In genomic region chr6:11462742-11463414, GRCh38 we compare ENCODE assay signal across 25 cellular contexts.
DNase-seq lines count a peak whose midpoint lies in the region; ATAC-seq, FAIRE-seq and TF ChIP-seq lines count a peak whose summit lies in the region.
"Had no signal": no experiment of that assay in that cellular context is flagged by ENCODE, and none has a peak within 500 bp of the region (broad histone marks: within the 10 kb centered on the region; RNA-seq: fewer than 3 reads in every experiment).

No MANE protein-coding gene starts in this region.

- H3K4me1 ChIP-seq in endodermal cell (ENCODE audit: control insufficient read depth, insufficient read depth, low read length) = no peaks in the 10 kb centered on the region

- no peak for FAIRE-seq in GM12891 (lab: Jason Lieb, UNC)

- TF ChIP-seq CTCF in endodermal cell (conservative IDR thresholded peaks at IDR 0.05) = no peak

- WGBS in endodermal cell (ENCODE audit: insufficient coverage in 1 of 2, insufficient read length in 1 of 2), 2 experiments = 61 to 76% methylated on average over 6 to 11 of the region's 11 CpGs

- H3K9ac ChIP-seq in endodermal cell (ENCODE audit: extremely low read depth, low read length, poor library complexity, severe bottlenecking) = no peak overlapping the region

- H3K36me3 Mint-ChIP-seq in endodermal cell (ENCODE audit: low read depth) (no peaks in the 10 kb centered on the region), naive B cell (no peaks in the 10 kb centered on the region)
- H3K36me3 Mint-ChIP-seq: stimulated activated memory B cell treated with anti-CD40 and anti-IgM and Interleukin-4, amounts not matched to agents 10 μg/mL and 1 μg/mL and 100 μg/mL, for 72 hours had no signal

- TF ChIP-seq POLR2A in GM12891 (IDR thresholded peaks at IDR 0.05; ENCODE audit: low read depth, low read length) = no peak

- H3K9me3 Mint-ChIP-seq in endodermal cell (no peaks in the 10 kb centered on the region), naive B cell (peaks cover 0 to 5% (median 0%) of the 10 kb centered on the region in 7 donors)
- H3K9me3 Mint-ChIP-seq: activated T-helper 2 cell treated with anti-CD3 and anti-CD28 coated beads, Interferon-gamma antibody, Interleukin-2, Interleukin-4, amounts not matched to agents 10 μg/mL and 5 μg/mL and 100 μg/mL, durations not matched to agents 14 hours and 24 hours and 36 hours; CD4-positive, alpha-beta T cell; stimulated activated memory B cell treated with anti-CD40 and anti-IgM and Interleukin-4, amounts not matched to agents 10 μg/mL and 1 μg/mL and 100 μg/mL, for 72 hours had no signal

- no peak overlapping the region for H3K4me3 ChIP-seq in endodermal cell (ENCODE audit: low read length)
- H3K4me3 ChIP-seq: cardiac muscle cell, SJSA1, thoracic aorta had no signal

- H3K9me3 ChIP-seq in endodermal cell (ENCODE audit: control insufficient read depth, low read length) = no peaks in the 10 kb centered on the region
- H3K9me3 ChIP-seq: SJSA1, thoracic aorta had no signal

- H3K4me3 Mint-ChIP-seq in endodermal cell = no peak overlapping the region
- peak overlapping the region in 4 of 8 donors; percentile 2 to 48 (median 16) for H3K4me3 Mint-ChIP-seq in naive B cell
- H3K4me3 Mint-ChIP-seq: CD4-positive, alpha-beta T cell; stimulated activated memory B cell treated with anti-CD40 and anti-IgM and Interleukin-4, amounts not matched to agents 10 μg/mL and 1 μg/mL and 100 μg/mL, for 72 hours had no signal

- DNase-seq in GM12891 (ENCODE audit: insufficient read length, low spot score) = no peak
- peak; percentile 38 for DNase-seq in SIG-M5 (lab: John Stamatoyannopoulos, UW)
- DNase-seq in endodermal cell = no peak
- DNase-seq in naive B cell = no peak
- no peak for DNase-seq in NCI-H1417 treated with DMSO at 0.1 percent for 48 hours (lab: John Stamatoyannopoulos, UW)
- DNase-seq in NCI-H2196 treated with DMSO at 0.1 percent for 48 hours (lab: John Stamatoyannopoulos, UW; ENCODE audit: unreplicated experiment) = no peak
- DNase-seq in activated naive CD4-positive, alpha-beta T cell treated with Interleukin-2 at 50 U/mL for 16 hours = no peak
- no peak for DNase-seq in stimulated activated CD4-positive, alpha-beta T cell treated with anti-CD3 and anti-CD28 coated beads, Interleukin-4, amount 100 ng/mL, for 4 hours
- DNase-seq: ACHN; activated CD4-positive, alpha-beta T cell treated with anti-CD3 and anti-CD28 coated beads for 48 hours; CD4-positive, alpha-beta T cell; erythroblast; KG1; left colon; NCI-H1105; NCI-H2081 treated with DMSO at 0.1 percent for 48 hours; NCI-H524; PC-3; stimulated activated CD4-positive, alpha-beta T cell treated with anti-CD3 and anti-CD28 coated beads, Interleukin-15, amount 100 ng/mL, for 24 hours; T1000 had no signal

- H3K27ac Mint-ChIP-seq in endodermal cell (peak overlapping the region; percentile 50), naive B cell (peak overlapping the region in 4 of 6 donors; percentile 21 to 88 (median 68))
- H3K27ac Mint-ChIP-seq: activated T-helper 2 cell treated with anti-CD3 and anti-CD28 coated beads, Interferon-gamma antibody, Interleukin-2, Interleukin-4, amounts not matched to agents 10 μg/mL and 5 μg/mL and 100 μg/mL, durations not matched to agents 14 hours and 24 hours and 36 hours; CD4-positive, alpha-beta T cell had no signal

- no peaks in the 10 kb centered on the region for H3K4me1 Mint-ChIP-seq in endodermal cell
- peaks cover 53 to 82% (median 67%) of the 10 kb centered on the region in 3 donors for H3K4me1 Mint-ChIP-seq in naive B cell

- ATAC-seq in naive B cell (ENCODE audit: low read depth in 2 of 2) = no peak
- ATAC-seq: left colon; PC-3; stimulated activated memory B cell treated with anti-CD40 and anti-IgM and Interleukin-4, amounts not matched to agents 10 μg/mL and 1 μg/mL and 100 μg/mL, for 72 hours had no signal

- no peaks in the 10 kb centered on the region for H3K27me3 ChIP-seq in endodermal cell (ENCODE audit: control insufficient read depth, insufficient read depth, low read length, poor library complexity, severe bottlenecking)
- H3K27me3 ChIP-seq: cardiac muscle cell, SJSA1 had no signal

- H3K27me3 Mint-ChIP-seq in endodermal cell (ENCODE audit: insufficient read depth) (no peaks in the 10 kb centered on the region), naive B cell (no peaks in the 10 kb centered on the region)
- H3K27me3 Mint-ChIP-seq: CD4-positive, alpha-beta T cell; stimulated activated memory B cell treated with anti-CD40 and anti-IgM and Interleukin-4, amounts not matched to agents 10 μg/mL and 1 μg/mL and 100 μg/mL, for 72 hours had no signal

- H3K36me3 ChIP-seq in endodermal cell (ENCODE audit: control insufficient read depth, insufficient read depth, low read length) = no peaks in the 10 kb centered on the region
- H3K36me3 ChIP-seq: cardiac muscle cell, SJSA1, thoracic aorta had no signal

- no peak overlapping the region for H3K27ac ChIP-seq in endodermal cell (ENCODE audit: low read depth, low read length)
- H3K27ac ChIP-seq: cardiac muscle cell, SJSA1, thoracic aorta had no signal

TF ChIP-seq in GM12891, 5 proteins besides CTCF, POLR2A, EP300 and RAD21:
- TF ChIP-seq SPI1 (IDR thresholded peaks at IDR 0.05; ENCODE audit: low read depth, low read length) (peak; percentile 1; the same call in 1 of the 2 replicates), TAF1 (IDR thresholded peaks at IDR 0.05; ENCODE audit: low read depth, low read length) (no peak), PAX5 (IDR thresholded peaks at IDR 0.05; ENCODE audit: insufficient read depth, low read length, severe bottlenecking) (no peak), POU2F2 (IDR thresholded peaks at IDR 0.05; ENCODE audit: low read depth, low read length) (no peak)
TF ChIP-seq in GM12891: peak in this region for 1.
